Comparison of ENCODE assay signal across 19 cellular contexts in genomic region chr2:188280811-188281222, GRCh38. TPM values are rescaled to one million over a fixed set of nuclear protein-coding genes. Genes with fewer than 3 reads are reported as not detected.
DNase-seq lines count a peak whose midpoint lies in the region; ATAC-seq, FAIRE-seq and TF ChIP-seq lines count a peak whose summit lies in the region.
"Had no signal": no experiment of that assay in that cellular context is flagged by ENCODE, and none has a peak within 500 bp of the region (broad histone marks: within the 10 kb centered on the region; RNA-seq: fewer than 3 reads in every experiment).

No MANE protein-coding gene starts in this region.

- H3K9me3 Mint-ChIP-seq in GM23338 = 0 out of 3 replicates have a peak, but pooled peaks cover 4% of the 10 kb centered on the region

- no peaks in the 10 kb centered on the region for H3K27me3 ChIP-seq in GM23338 (ENCODE audit: insufficient read depth)
- no peaks in the 10 kb centered on the region for H3K27me3 ChIP-seq in endothelial cell of umbilical vein (ENCODE audit: control insufficient read depth in 2 of 2, insufficient read depth in 2 of 2, low read length in 2 of 2)
- peaks cover 0 to 6% of the 10 kb centered on the region in 2 donors for H3K27me3 ChIP-seq in right lobe of liver
- H3K27me3 ChIP-seq: BLaER1 treated with 17β-estradiol and CSF1 and Interleukin-3, amounts not matched to agents 10 nM and 100 nM; MG63 had no signal

- H3K4me2 ChIP-seq in GM23338 (no peak overlapping the region), endothelial cell of umbilical vein (ENCODE audit: insufficient read depth, low read length) (no peak overlapping the region)
- H3K4me2 ChIP-seq: BLaER1 treated with 17β-estradiol and CSF1 and Interleukin-3, amounts not matched to agents 10 nM and 100 nM had no signal

- no peak for TF ChIP-seq CTCF in GM23338 (conservative IDR thresholded peaks at IDR 0.05; ENCODE audit: low read depth in 2 of 2)
- no peak for TF ChIP-seq CTCF in LNCaP clone FGC (IDR thresholded peaks at IDR 0.05; ENCODE audit: control insufficient read depth, extremely low read depth, insufficient read depth)
- no peak for TF ChIP-seq CTCF in endothelial cell of umbilical vein (IDR thresholded peaks at IDR 0.05; ENCODE audit: extremely low read depth in 1 of 2, insufficient read depth in 1 of 2, low read depth in 1 of 2, low read length in 2 of 2)
- TF ChIP-seq CTCF in right lobe of liver (IDR thresholded peaks at IDR 0.05) = no peak

- TF ChIP-seq POLR2A in endothelial cell of umbilical vein (IDR thresholded peaks at IDR 0.05; ENCODE audit: low read depth, low read length) = no peak
- TF ChIP-seq POLR2A in right lobe of liver (IDR thresholded peaks at IDR 0.05) = no peak

- H3K9ac ChIP-seq in endothelial cell of umbilical vein (replicated peaks; ENCODE audit: extremely low read depth, insufficient read depth, low read length) = no peak overlapping the region
- H3K9ac ChIP-seq: BLaER1 treated with 17β-estradiol and CSF1 and Interleukin-3, amounts not matched to agents 10 nM and 100 nM had no signal

- 21% methylated on average over 2 of the region's 2 CpGs for WGBS in right lobe of liver (ENCODE audit: insufficient coverage, low coverage, low lambda C conversion rate, missing lambda C conversion rate)

- H3K4me3 ChIP-seq in GM23338 (no peak overlapping the region), LNCaP clone FGC (ENCODE audit: low read depth, low read length) (no peak overlapping the region), endothelial cell of umbilical vein (replicated peaks in 1 of 3; ENCODE audit: insufficient read depth in 1 of 3, low read depth in 1 of 3, low read length in 3 of 3) (no peak overlapping the region), right lobe of liver (no peak overlapping the region)
- H3K4me3 ChIP-seq: BLaER1 treated with 17β-estradiol and CSF1 and Interleukin-3, amounts not matched to agents 10 nM and 100 nM; MG63 had no signal

- peaks cover 3% of the 10 kb centered on the region for H3K27me3 Mint-ChIP-seq in GM23338 (ENCODE audit: insufficient read depth, low read depth, poor library complexity)
- H3K27me3 Mint-ChIP-seq: CD4-positive, alpha-beta memory T cell had no signal

- FAIRE-seq in endothelial cell of umbilical vein (lab: Jason Lieb, UNC) = no peak
- FAIRE-seq: GM12891 had no signal

- H3K4me1 ChIP-seq in GM23338 (ENCODE audit: insufficient read depth) = peaks cover 36% of the 10 kb centered on the region
- H3K4me1 ChIP-seq in endothelial cell of umbilical vein (ENCODE audit: control insufficient read depth, extremely low read depth, insufficient read depth, low read length) = no peaks in the 10 kb centered on the region
- H3K4me1 ChIP-seq in right lobe of liver = peaks cover 0 to 4% (median 0%) of the 10 kb centered on the region in 4 donors
- H3K4me1 ChIP-seq: BLaER1 treated with 17β-estradiol and CSF1 and Interleukin-3, amounts not matched to agents 10 nM and 100 nM had no signal

- intact Hi-C loops in endothelial cell of umbilical vein (cut with micrococcal nuclease) = no loop called here
- intact Hi-C loops in right lobe of liver (cut with DNase I) = no loop called here

- H2AFZ ChIP-seq in GM23338 (no peak overlapping the region), endothelial cell of umbilical vein (ENCODE audit: low read depth, low read length) (no peak overlapping the region)

- 0 out of 2 replicates have a peak overlapping the region, but pooled peaks have one; percentile 21 for H3K27ac Mint-ChIP-seq in GM23338
- H3K27ac Mint-ChIP-seq: CD4-positive, alpha-beta memory T cell; H9 had no signal

- H3K36me3 ChIP-seq in GM23338 (ENCODE audit: insufficient read depth) (no peaks in the 10 kb centered on the region), endothelial cell of umbilical vein (ENCODE audit: control insufficient read depth in 2 of 2, extremely low read depth in 1 of 2, insufficient read depth in 2 of 2, low read length in 2 of 2) (no peaks in the 10 kb centered on the region), right lobe of liver (no peaks in the 10 kb centered on the region)
- H3K36me3 ChIP-seq: BLaER1 treated with 17β-estradiol and CSF1 and Interleukin-3, amounts not matched to agents 10 nM and 100 nM; MG63 had no signal

- dilution Hi-C loops in endothelial cell of umbilical vein (cut with MboI; ENCODE audit: extremely low pct_ligation_motif_present, low sequenced_read_pairs) = no loop called here

- POLR2A ChIA-PET in endothelial cell of umbilical vein (lab: Charles Lee) = no interaction called here

- no peaks in the 10 kb centered on the region for H4K20me1 ChIP-seq in GM23338 (replicated peaks; ENCODE audit: insufficient read depth)
- no peaks in the 10 kb centered on the region for H4K20me1 ChIP-seq in endothelial cell of umbilical vein (replicated peaks; ENCODE audit: control insufficient read depth, extremely low read depth, insufficient read depth, low read length)
- H4K20me1 ChIP-seq: BLaER1 treated with 17β-estradiol and CSF1 and Interleukin-3, amounts not matched to agents 10 nM and 100 nM had no signal

- H3K9me2 ChIP-seq in GM23338 (ENCODE audit: insufficient read depth) = peaks cover 6% of the 10 kb centered on the region; the same call in 1 of the 2 replicates

- DNase-seq in GM23338 (ENCODE audit: low spot score) (no peak), LNCaP clone FGC (ENCODE audit: low read depth) (peak; percentile 99), endothelial cell of umbilical vein (ENCODE audit: low read depth, low spot score) (peak; percentile 31), right lobe of liver (no peak), NCI-H524 treated with DMSO at 0.1 percent for 48 hours (lab: John Stamatoyannopoulos, UW) (no peak), hippocampal formation (lab: John Stamatoyannopoulos, UW) (no peak), NCI-H774 (lab: John Stamatoyannopoulos, UW) (no peak)
- DNase-seq: Caco-2; CD4-positive, alpha-beta memory T cell; DMS 273 treated with DMSO at 0.1 percent for 48 hours; H9; Karpas-422; MG63; NCI-H1417 treated with DMSO at 0.1 percent for 48 hours; NCI-H1930; OCI-M1 had no signal

- H3K4me1 Mint-ChIP-seq in GM23338 = peaks cover 64% of the 10 kb centered on the region
- H3K4me1 Mint-ChIP-seq: CD4-positive, alpha-beta memory T cell had no signal

- no peak overlapping the region; the same call in 2 of the 3 replicates for H3K4me3 Mint-ChIP-seq in GM23338
- H3K4me3 Mint-ChIP-seq: CD4-positive, alpha-beta memory T cell; H9 had no signal

- H3K79me2 ChIP-seq in GM23338 (replicated peaks; ENCODE audit: insufficient read depth) (no peaks in the 10 kb centered on the region), endothelial cell of umbilical vein (ENCODE audit: control insufficient read depth, insufficient read depth, low read length) (no peaks in the 10 kb centered on the region)

- no peak for ATAC-seq in GM23338
- ATAC-seq in right lobe of liver = peak in 3 of 4 donors; percentile 33 to 74 (median 44)
- ATAC-seq: Right ventricle myocardium inferior had no signal

- H3K27ac ChIP-seq in GM23338 (ENCODE audit: low read depth) (no peak overlapping the region), endothelial cell of umbilical vein (ENCODE audit: insufficient read depth, low read depth, low read length) (no peak overlapping the region), right lobe of liver (no peak overlapping the region)
- H3K27ac ChIP-seq: BLaER1 treated with 17β-estradiol and CSF1 and Interleukin-3, amounts not matched to agents 10 nM and 100 nM had no signal

- H3F3A ChIP-seq in GM23338 (replicated peaks; ENCODE audit: low read depth) = peaks cover under 1% of the 10 kb centered on the region; the same call in 1 of the 2 replicates

- CTCF ChIA-PET in endothelial cell of umbilical vein (lab: Charles Lee) = interaction anchor here (1.4 to 1.7 kb wide), 2 partner anchors 12 to 89 kb away, joined by 3 to 13 read pairs; partner anchors contain the start of gene GULP1

- H3K36me3 Mint-ChIP-seq in GM23338 (ENCODE audit: low read depth) = peaks cover 23% of the 10 kb centered on the region; the same call in 2 of the 3 replicates
- H3K36me3 Mint-ChIP-seq: CD4-positive, alpha-beta memory T cell had no signal

- BruUV-seq in endothelial cell of umbilical vein (replicated peaks; lab: Mats Ljungman, UMichigan) = no TSS peak

- no peaks in the 10 kb centered on the region for H3K9me3 ChIP-seq in endothelial cell of umbilical vein (replicated peaks; ENCODE audit: control insufficient read depth, insufficient read depth, low read length)
- H3K9me3 ChIP-seq in right lobe of liver = no peaks in the 10 kb centered on the region
- H3K9me3 ChIP-seq: BLaER1 treated with 17β-estradiol and CSF1 and Interleukin-3, amounts not matched to agents 10 nM and 100 nM; Caco-2 had no signal

- no peaks in the 10 kb centered on the region for H3K9me1 ChIP-seq in endothelial cell of umbilical vein (replicated peaks; ENCODE audit: control insufficient read depth, extremely low read depth, insufficient read depth, low read length)

TF ChIP-seq in GM23338, 12 proteins besides CTCF, POLR2A, EP300 and RAD21 (continues in another document):
- no peak for TF ChIP-seq JUNB (IDR thresholded peaks at IDR 0.05; ENCODE audit: unreplicated experiment)
- TF ChIP-seq ZNF114 (CRISPR knock-in tag; IDR thresholded peaks at IDR 0.05) = no peak
- no peak for TF ChIP-seq EZH2 (IDR thresholded peaks at IDR 0.05; ENCODE audit: low read depth, unreplicated experiment)
- TF ChIP-seq ZNF331 (CRISPR knock-in tag; IDR thresholded peaks at IDR 0.05; ENCODE audit: low read depth) = no peak

TF ChIP-seq in endothelial cell of umbilical vein, 7 proteins besides CTCF, POLR2A, EP300 and RAD21 (continues in another document):
- TF ChIP-seq MAX (IDR thresholded peaks at IDR 0.05; ENCODE audit: insufficient read depth, insufficient read length) = no peak
- no peak for TF ChIP-seq JUN (IDR thresholded peaks at IDR 0.05; ENCODE audit: borderline replicate concordance, insufficient read depth, insufficient read length, low read depth)
- no peak for TF ChIP-seq GATA2 (IDR thresholded peaks at IDR 0.05; ENCODE audit: insufficient read depth, insufficient read length, low read depth, low read length)
- TF ChIP-seq POLR2AphosphoS5 (IDR thresholded peaks at IDR 0.05; ENCODE audit: insufficient read depth, low read depth, low read length) = no peak

RNA-seq across cellular contexts. Expression of gene GULP1, which starts 10.9 kb away (rescaled TPM):
- 181 and 200 TPM in 2 replicates for total RNA-seq in GM23338 (2014; rRNA removed; shearing (Covaris generic))
- polyA plus RNA-seq in GM23338 (2016; fragmentation: Nextera tagmentation; extraction: Ambion mirVana) (75.3 and 94.6 TPM in 2 replicates), endothelial cell of umbilical vein (24.4 and 24.7 TPM in 2 replicates)
- total RNA-seq in endothelial cell of umbilical vein (43.0 and 53.8 TPM in 2 replicates), right lobe of liver (1 to 10 TPM in 3 of 6 experiments, under 1 TPM in 3; 0.42 to 4.4 (median 0.89) TPM)
- 28.6 and 29.3 TPM in 2 replicates for polyA plus RNA-seq in endothelial cell of umbilical vein (2011; cell fraction: cytosol; rRNA removed)
- polyA plus RNA-seq in endothelial cell of umbilical vein (2011; cell fraction: nucleus; rRNA removed) = 38.7 and 44.8 TPM in 2 replicates
- polyA plus RNA-seq in endothelial cell of umbilical vein (2012) = 27.3 and 33.7 TPM in 2 replicates
- polyA minus RNA-seq in endothelial cell of umbilical vein = 54.1 and 69.8 TPM in 2 replicates
- polyA minus RNA-seq in endothelial cell of umbilical vein (2011; cell fraction: cytosol; rRNA and poly(A)+ RNA removed) = not detected
- 128 and 148 TPM in 2 replicates for polyA minus RNA-seq in endothelial cell of umbilical vein (2011; cell fraction: nucleus; rRNA and poly(A)+ RNA removed)
- total RNA-seq: CD4-positive, alpha-beta memory T cell had no signal
- polyA plus RNA-seq: CD4-positive, alpha-beta memory T cell had no signal

Comparison
In these comparisons a context has a peak if more than half of its experiments do, and no peak if none do; other contexts are left out.
1. DNase-seq: peak in LNCaP clone FGC (single experiment) and endothelial cell of umbilical vein (single experiment); none in GM23338 (single experiment), right lobe of liver (0 of 3), NCI-H524 treated with DMSO at 0.1 percent for 48 hours (single experiment), hippocampal formation (0 of 2) and NCI-H774 (single experiment).